Comparison of ENCODE assay signal across 24 cellular contexts in genomic region chr3:192260611-192261010, GRCh38.
"Had no signal": no experiment of that assay in that cellular context is flagged by ENCODE, and none has a peak within 500 bp of the region (broad histone marks: within the 10 kb centered on the region; RNA-seq: fewer than 3 reads in every experiment).

No MANE protein-coding gene starts in this region.

- H3K36me3 ChIP-seq: cardiac muscle cell, gastrocnemius medialis, lower lobe of right lung, uterus had no signal

- H3K4me1 ChIP-seq: gastrocnemius medialis, lower lobe of right lung, uterus had no signal

- ATAC-seq: activated CD4-positive, CD25-positive, alpha-beta regulatory T cell treated with anti-CD3 and anti-CD28 coated beads, Interleukin-2, amount 50 U/mL, for 24 hours; gastrocnemius medialis; left lobe of liver; lower lobe of right lung; sciatic nerve had no signal

- H3K9me3 ChIP-seq: gastrocnemius medialis, lower lobe of right lung, uterus had no signal

- DNase-seq: activated CD4-positive, alpha-beta T cell treated with anti-CD3 and anti-CD28 coated beads for 48 hours; activated CD4-positive, alpha-beta T cell treated with anti-CD3 and anti-CD28 coated beads, Interleukin-2, amount 50 U/mL, for 48 hours; activated CD8-positive, alpha-beta memory T cell treated with anti-CD3 and anti-CD28 coated beads for 24 hours; activated effector memory CD4-positive, alpha-beta T cell treated with Interleukin-2 at 50 U/mL for 16 hours; activated naive CD4-positive, alpha-beta T cell treated with Interleukin-2 at 50 U/mL for 16 hours; anterior cingulate cortex; dorsolateral prefrontal cortex; effector memory CD4-positive, alpha-beta T cell; erythroblast; gastrocnemius medialis; islet precursor cell; lower lobe of right lung; retina; stimulated activated CD4-positive, alpha-beta T cell treated with anti-CD3 and anti-CD28 coated beads, Interleukin-12 subunit alpha, Interleukin-12 subunit beta, amount 100 ng/mL, for 4 hours; stimulated activated CD4-positive, alpha-beta T cell treated with anti-CD3 and anti-CD28 coated beads, Interleukin-4, amount 100 ng/mL, for 1 hour; uterus had no signal

- H3K4me2 ChIP-seq: hepatocyte had no signal

- H3K27me3 ChIP-seq: cardiac muscle cell, dorsolateral prefrontal cortex, gastrocnemius medialis, hepatocyte, uterus had no signal

- H3K79me2 ChIP-seq: hepatocyte had no signal

- H2AFZ ChIP-seq: hepatocyte had no signal

- H3K27ac ChIP-seq: cardiac muscle cell, coronary artery, dorsolateral prefrontal cortex, gastrocnemius medialis, hepatocyte, lower lobe of right lung, skin epidermis, uterus, VCaP had no signal

- H3K4me3 ChIP-seq: cardiac muscle cell, coronary artery, dorsolateral prefrontal cortex, gastrocnemius medialis, hepatocyte, lower lobe of right lung, skin epidermis, uterus had no signal
